ENCODE assay signal across 8 cellular contexts in genomic region chr2:86562891-86563649, GRCh38. TPM values are rescaled to one million over a fixed set of nuclear protein-coding genes. Genes with fewer than 3 reads are reported as not detected.
DNase-seq lines count a peak whose midpoint lies in the region; ATAC-seq and TF ChIP-seq lines count a peak whose summit lies in the region.

Gene CHMP3, minus strand, starts transcription at chr2:86563443. Its CDS starts 95 bp downstream, at chr2:86563348.

- no peak for TF ChIP-seq CTCF in OCI-LY3 (IDR thresholded peaks at IDR 0.05; ENCODE audit: low read depth, low read length)
- TF ChIP-seq CTCF in endothelial cell (IDR thresholded peaks at IDR 0.05; ENCODE audit: unreplicated experiment): no peak

- peaks cover 14% of the 10 kb centered on the region for H3K4me1 Mint-ChIP-seq in endothelial cell (ENCODE audit: unreplicated experiment)

- H3K4me2 ChIP-seq in OCI-LY3 (ENCODE audit: low read length): peak within 1 kb of the TSS; percentile 97

- peaks cover 4% of the 10 kb centered on the region for H3K27me3 Mint-ChIP-seq in endothelial cell (ENCODE audit: unreplicated experiment)

- H3K9ac ChIP-seq in OCI-LY3 (ENCODE audit: low read length): peak within 1 kb of the TSS; percentile 83

- ATAC-seq in GM21515 (IDR thresholded peaks at IDR 0.05; ENCODE audit: unreplicated experiment): peak; percentile 91

- H3K4me3 ChIP-seq in OCI-LY3 (ENCODE audit: low read length): peak within 1 kb of the TSS; percentile 96

- H4K20me1 ChIP-seq in OCI-LY3 (ENCODE audit: insufficient read depth, low read length): peaks cover 2% of the 10 kb centered on the region; the same call in 1 of the 2 replicates

- DNase-seq in D341Med (ENCODE audit: low spot score) (peak; percentile 97), HuH-7 (ENCODE audit: low spot score) (peak; percentile 99), endothelial cell (ENCODE audit: low spot score) (peak; percentile 93), midbrain (lab: John Stamatoyannopoulos, UW) (peak; percentile 96)
- peak; percentile 98 for DNase-seq in activated CD8-positive, alpha-beta memory T cell treated with anti-CD3 and anti-CD28 coated beads, Interleukin-2, amount 50 U/mL, for 48 hours
- DNase-seq in stimulated activated CD8-positive, alpha-beta memory T cell treated with anti-CD3 and anti-CD28 coated beads, Interleukin-2, amount 100 ng/mL, for 1 hour (ENCODE audit: low read depth in 2 of 2): peak; percentile 89 to 95

- H3K27ac ChIP-seq in OCI-LY3 (ENCODE audit: low read length): peak within 1 kb of the TSS; percentile 89

- peaks cover 8% of the 10 kb centered on the region; the same call in 1 of the 2 replicates for H3K9me3 ChIP-seq in OCI-LY3 (ENCODE audit: insufficient read depth, low read length)

- H3K36me3 ChIP-seq in OCI-LY3 (replicated peaks; ENCODE audit: low read depth, low read length): peaks cover 14% of the 10 kb centered on the region

- peak within 1 kb of the TSS; percentile 95 for H2AFZ ChIP-seq in OCI-LY3 (ENCODE audit: low read depth, low read length)

- no peaks in the 10 kb centered on the region for H3K27me3 ChIP-seq in OCI-LY3 (ENCODE audit: low read depth, low read length)

- H3K79me2 ChIP-seq in OCI-LY3 (ENCODE audit: low read length): peaks cover 43% of the 10 kb centered on the region

- H3K9me3 Mint-ChIP-seq in endothelial cell (ENCODE audit: unreplicated experiment): no peaks in the 10 kb centered on the region

- peaks cover 12% of the 10 kb centered on the region for H3K4me1 ChIP-seq in OCI-LY3 (ENCODE audit: low read length)

- H3K27ac Mint-ChIP-seq in endothelial cell (ENCODE audit: unreplicated experiment): peak within 1 kb of the TSS; percentile 98

- peaks cover 4% of the 10 kb centered on the region for H3K36me3 Mint-ChIP-seq in endothelial cell (ENCODE audit: low read depth, unreplicated experiment)

- peak within 1 kb of the TSS; percentile 97 for H3K4me3 Mint-ChIP-seq in endothelial cell (ENCODE audit: unreplicated experiment)

RNA-seq across cellular contexts. Expression of gene CHMP3, which starts in this region (rescaled TPM):
- total RNA-seq in endothelial cell (ENCODE audit: unreplicated experiment): 70.5 TPM

Comparison
In these comparisons a context has a peak if more than half of its experiments do, and no peak if none do; other contexts are left out.
1. Peak in every context shown above with its lines: DNase-seq, ATAC-seq, H3K4me3 ChIP-seq and H3K27ac ChIP-seq.